11 cellular contexts compared by ENCODE assay signal in the genomic region with DNA sequence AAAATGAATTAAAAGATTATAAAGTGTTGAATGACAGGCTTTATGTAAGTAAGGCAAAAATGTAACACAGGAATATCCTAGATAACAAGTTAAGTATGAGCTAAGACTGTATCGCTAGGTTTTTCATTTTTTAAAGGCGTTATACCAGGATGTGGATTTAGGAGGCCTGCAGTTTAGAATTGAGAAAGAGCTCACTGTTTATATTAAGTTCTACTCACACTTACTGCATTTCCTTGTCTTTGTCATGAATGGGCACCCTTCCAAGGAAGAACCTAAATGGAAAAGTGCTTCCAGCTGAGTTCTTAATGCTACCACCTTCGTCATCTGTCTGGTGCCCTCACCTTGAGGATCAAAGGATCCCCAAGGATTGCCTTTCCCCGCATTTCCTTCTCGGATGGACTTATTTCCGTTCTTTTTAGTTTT.
A peak's percentile ranks its signal among the peaks of the same experiment; 100 is the strongest.
DNase-seq lines count a peak whose midpoint lies in the region; ATAC-seq and TF ChIP-seq lines count a peak whose summit lies in the region.
"Had no signal": no experiment of that assay in that cellular context is flagged by ENCODE, and none has a peak within 500 bp of the region (broad histone marks: within the 10 kb centered on the region; RNA-seq: fewer than 3 reads in every experiment).

No MANE protein-coding gene starts in this region.

- H3K4me2 ChIP-seq in smooth muscle cell, result peak overlapping the region; percentile 32

- H3F3A ChIP-seq in smooth muscle cell (ENCODE audit: low read depth), result no peaks in the 10 kb centered on the region

- no peak overlapping the region for H3K4me3 ChIP-seq in smooth muscle cell
- H3K4me3 ChIP-seq: uterus had no signal

- H3K9ac ChIP-seq in smooth muscle cell (ENCODE audit: low read depth), result no peak overlapping the region

- H2AFZ ChIP-seq in smooth muscle cell (ENCODE audit: low read depth), result no peak overlapping the region

- H3K27me3 ChIP-seq in foreskin keratinocyte (no peaks in the 10 kb centered on the region), smooth muscle cell (ENCODE audit: low read depth) (no peaks in the 10 kb centered on the region)
- H3K27me3 ChIP-seq: uterus had no signal

- H3K79me2 ChIP-seq in smooth muscle cell (ENCODE audit: low read depth), result peaks cover 6% of the 10 kb centered on the region

- peak; percentile 29 for DNase-seq in DMS79 treated with DMSO at 0.1 percent for 48 hours (lab: John Stamatoyannopoulos, UW)
- no peak for DNase-seq in DMS79 (lab: John Stamatoyannopoulos, UW)
- peak; percentile 76 to 90 for DNase-seq in foreskin keratinocyte
- DNase-seq in smooth muscle cell (lab: John Stamatoyannopoulos, UW; ENCODE audit: unreplicated experiment), result no peak
- DNase-seq in activated naive CD4-positive, alpha-beta T cell (lab: John Stamatoyannopoulos, UW), result no peak
- no peak for DNase-seq in NCI-H2107 treated with DMSO at 0.1 percent for 48 hours (lab: John Stamatoyannopoulos, UW; ENCODE audit: unreplicated experiment)
- DNase-seq: NCI-H146, occipital lobe, uterus had no signal

- H4K20me1 ChIP-seq in smooth muscle cell (ENCODE audit: low read depth), result peaks cover 16% of the 10 kb centered on the region

- peak; percentile 87 for ATAC-seq in foreskin keratinocyte
- ATAC-seq in HG02981 (IDR thresholded peaks at IDR 0.05; ENCODE audit: unreplicated experiment), result no peak

- no peaks in the 10 kb centered on the region for H3K36me3 ChIP-seq in smooth muscle cell (ENCODE audit: low read depth)
- H3K36me3 ChIP-seq: uterus had no signal

- peaks cover 4% of the 10 kb centered on the region for H3K4me1 ChIP-seq in foreskin keratinocyte
- H3K4me1 ChIP-seq in smooth muscle cell (ENCODE audit: low read depth), result peaks cover 53% of the 10 kb centered on the region
- H3K4me1 ChIP-seq: uterus had no signal

- TF ChIP-seq CTCF in VCaP (conservative IDR thresholded peaks at IDR 0.05) (no peak), foreskin keratinocyte (conservative IDR thresholded peaks at IDR 0.05) (no peak), smooth muscle cell (IDR thresholded peaks at IDR 0.05; ENCODE audit: borderline replicate concordance, insufficient read depth, poor library complexity, severe bottlenecking) (no peak)

- peak overlapping the region; percentile 95 for H3K27ac ChIP-seq in VCaP
- H3K27ac ChIP-seq in foreskin keratinocyte, result no peak overlapping the region
- H3K27ac ChIP-seq in smooth muscle cell (ENCODE audit: low read depth), result no peak overlapping the region

- H3K9me3 ChIP-seq in smooth muscle cell (replicated peaks; ENCODE audit: low read depth), result no peaks in the 10 kb centered on the region
- H3K9me3 ChIP-seq: uterus had no signal

- WGBS in smooth muscle cell (ENCODE audit: low lambda C conversion rate), result 29% methylated on average over 6 of the region's 6 CpGs

Comparison
In these comparisons a context has a peak if more than half of its experiments do, and no peak if none do; other contexts are left out.
1. DNase-seq: peak in DMS79 treated with DMSO at 0.1 percent for 48 hours (single experiment) and foreskin keratinocyte (2 of 2); none in DMS79 (single experiment), smooth muscle cell (single experiment), activated naive CD4-positive, alpha-beta T cell (0 of 4) and NCI-H2107 treated with DMSO at 0.1 percent for 48 hours (single experiment).